10 cellular contexts compared by ENCODE assay signal in the genomic region with DNA sequence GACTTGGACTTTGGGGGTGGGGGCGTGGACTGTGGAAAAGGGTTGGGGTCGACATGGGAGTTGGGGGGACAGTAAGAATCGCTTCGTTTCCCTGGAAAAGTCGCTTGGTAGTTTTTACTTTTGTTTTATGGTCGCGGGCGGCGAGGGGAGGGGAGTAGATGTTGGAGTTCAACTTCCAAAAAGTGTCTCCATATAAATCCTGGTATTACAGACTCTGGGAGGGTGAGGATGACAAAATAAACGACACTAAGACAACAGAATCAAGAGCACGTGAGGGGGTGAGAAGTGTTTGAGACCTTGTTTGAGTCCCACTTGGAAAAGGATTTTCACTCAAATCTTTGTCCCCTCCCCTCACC. TPM values are rescaled to one million over a fixed set of nuclear protein-coding genes. Genes with fewer than 3 reads are reported as not detected.
DNase-seq lines count a peak whose midpoint lies in the region; ATAC-seq and TF ChIP-seq lines count a peak whose summit lies in the region.
"Had no signal": no experiment of that assay in that cellular context is flagged by ENCODE, and none has a peak within 500 bp of the region (broad histone marks: within the 10 kb centered on the region; RNA-seq: fewer than 3 reads in every experiment).

No MANE protein-coding gene starts in this region.

- peak overlapping the region; percentile 57 for H3K4me3 ChIP-seq in PC-3 (ENCODE audit: low read length)
- peak overlapping the region; percentile 13 to 27 for H3K4me3 ChIP-seq in prostate gland

- H3F3A ChIP-seq in PC-3 (ENCODE audit: low read length, unreplicated experiment) = no peaks in the 10 kb centered on the region

- H3K36me3 ChIP-seq in PC-3 (ENCODE audit: low read depth, low read length) (no peaks in the 10 kb centered on the region), prostate gland (no peaks in the 10 kb centered on the region)
- H3K36me3 ChIP-seq: uterus had no signal

- WGBS in prostate gland = 2% methylated on average over 11 of the region's 11 CpGs

- ATAC-seq in PC-3 = no peak

- TF ChIP-seq POLR2A in prostate gland (IDR thresholded peaks at IDR 0.05) = no peak

- intact Hi-C loops in PC-3 (cut with micrococcal nuclease) (no loop called here), prostate gland (cut with DNase I) (no loop called here)

- BruUV-seq in PC-3 (replicated peaks; lab: Mats Ljungman, UMichigan) = no TSS peak

- H3K27ac ChIP-seq in PC-3 (ENCODE audit: low read length) (no peak overlapping the region), epithelial cell of prostate (peak overlapping the region; percentile 77), prostate gland (peak overlapping the region in 1 of 2 donors; percentile 71)
- H3K27ac ChIP-seq: 22Rv1, uterus had no signal

- peaks cover 85% of the 10 kb centered on the region for H3K27me3 ChIP-seq in PC-3 (ENCODE audit: low read length)
- H3K27me3 ChIP-seq in prostate gland (replicated peaks; ENCODE audit: insufficient read depth) = peaks cover 22% of the 10 kb centered on the region

- TF ChIP-seq CTCF in PC-3 (conservative IDR thresholded peaks at IDR 0.05; ENCODE audit: low read depth, low read length) = no peak
- no peak for TF ChIP-seq CTCF in prostate gland (IDR thresholded peaks at IDR 0.05)

- no peaks in the 10 kb centered on the region for H4K20me1 ChIP-seq in PC-3 (ENCODE audit: low read length)

- peak; percentile 43 for DNase-seq in DMS53 (lab: John Stamatoyannopoulos, UW)
- DNase-seq in DMS53 treated with DMSO at 0.1 percent for 48 hours (lab: John Stamatoyannopoulos, UW; ENCODE audit: unreplicated experiment) = no peak
- DNase-seq in PC-3 = no peak
- no peak for DNase-seq in epithelial cell of prostate (ENCODE audit: low read depth, low spot score)
- DNase-seq in prostate gland (ENCODE audit: low spot score) = no peak
- no peak for DNase-seq in activated effector memory CD4-positive, alpha-beta T cell treated with anti-CD3 and anti-CD28 coated beads, Interleukin-2, amount 50 U/mL, for 16 hours
- no peak for DNase-seq in NCI-H774 (lab: John Stamatoyannopoulos, UW)
- no peak for DNase-seq in activated CD4-positive, alpha-beta T cell treated with anti-CD3 and anti-CD28 coated beads for 4 hours

- H3K9me2 ChIP-seq in PC-3 (replicated peaks; ENCODE audit: low read length) = no peaks in the 10 kb centered on the region

- H3K9me3 ChIP-seq in PC-3 (ENCODE audit: low read length) (no peaks in the 10 kb centered on the region), prostate gland (no peaks in the 10 kb centered on the region)
- H3K9me3 ChIP-seq: uterus had no signal

- peak overlapping the region; percentile 59; the same call in 1 of the 2 replicates for H2AFZ ChIP-seq in PC-3 (ENCODE audit: low read length)

- H3K9ac ChIP-seq in PC-3 (ENCODE audit: low read length) = no peak overlapping the region

- H3K4me2 ChIP-seq in PC-3 (ENCODE audit: low read length) = peak overlapping the region; percentile 78

- POLR2A ChIA-PET in PC-3 (lab: Charles Lee; ENCODE audit: unreplicated experiment) = no interaction called here

- H3K79me2 ChIP-seq in PC-3 (ENCODE audit: low read length) = no peaks in the 10 kb centered on the region

- CTCF ChIA-PET in PC-3 (lab: Charles Lee) = no interaction called here

- H3K4me1 ChIP-seq in PC-3 (ENCODE audit: insufficient read depth, low read length) (peaks cover 8% of the 10 kb centered on the region; the same call in 1 of the 2 replicates), prostate gland (replicated peaks) (peaks cover 13% of the 10 kb centered on the region)

RNA-seq across cellular contexts. Expression of a gene that starts 0.7 kb away (rescaled TPM):
- 0.73 and 1.7 TPM in 2 replicates for total RNA-seq in PC-3 (2014; rRNA removed)
- total RNA-seq in prostate gland = 1 to 10 TPM; 2.8 to 5.4 TPM
